10 cellular contexts compared by ENCODE assay signal in genomic region chr15:70281811-70282307, GRCh38.
DNase-seq lines count a peak whose midpoint lies in the region; ATAC-seq and TF ChIP-seq lines count a peak whose summit lies in the region.
"Had no signal": no experiment of that assay in that cellular context is flagged by ENCODE, and none has a peak within 500 bp of the region (broad histone marks: within the 10 kb centered on the region; RNA-seq: fewer than 3 reads in every experiment).

No MANE protein-coding gene starts in this region.

- H3K4me1 Mint-ChIP-seq in stimulated activated effector memory CD8-positive, alpha-beta T cell treated with anti-CD3 and anti-CD28 coated beads, Interleukin-12 subunit alpha, Interleukin-12 subunit beta, amount 100 ng/mL, for 72 hours = peaks cover 12% of the 10 kb centered on the region
- peaks cover 5% of the 10 kb centered on the region for H3K4me1 Mint-ChIP-seq in T-helper 2 cell treated with Interferon-gamma antibody and Interleukin-4, amounts not matched to agents 5 μg/mL and 100 μg/mL, for 36 hours (ENCODE audit: low read depth)

- TF ChIP-seq POLR2A in NB4 (IDR thresholded peaks at IDR 0.05; ENCODE audit: extremely low read depth, insufficient read length) = no peak
- no peak for TF ChIP-seq POLR2A in stomach (IDR thresholded peaks at IDR 0.05)

- intact Hi-C loops in stomach (cut with DNase I; ENCODE audit: low total_unique reads) = no loop called here

- TF ChIP-seq CTCF in NB4 (IDR thresholded peaks at IDR 0.05; ENCODE audit: low read depth, low read length) (no peak), epithelial cell of esophagus (IDR thresholded peaks at IDR 0.05; ENCODE audit: insufficient read depth, low read depth, low read length, missing control alignments) (no peak), stomach (IDR thresholded peaks at IDR 0.05) (no peak)

- no peak overlapping the region for H3K27ac Mint-ChIP-seq in activated naive CD4-positive, alpha-beta T cell treated with anti-CD3 and anti-CD28 coated beads, Interleukin-2, amount 50 U/mL, for 72 hours
- H3K27ac Mint-ChIP-seq in stimulated activated effector memory CD8-positive, alpha-beta T cell treated with anti-CD3 and anti-CD28 coated beads, Interleukin-12 subunit alpha, Interleukin-12 subunit beta, amount 100 ng/mL, for 72 hours = no peak overlapping the region
- H3K27ac Mint-ChIP-seq in T-helper 2 cell treated with Interferon-gamma antibody and Interleukin-4, amounts not matched to agents 5 μg/mL and 100 μg/mL, for 36 hours = no peak overlapping the region
- H3K27ac Mint-ChIP-seq: CD4-positive, alpha-beta T cell had no signal

- ATAC-seq in activated naive CD4-positive, alpha-beta T cell treated with anti-CD3 and anti-CD28 coated beads, Interleukin-2, amount 50 U/mL, for 72 hours = peak; percentile 93 to 98
- ATAC-seq in stimulated activated effector memory CD8-positive, alpha-beta T cell treated with anti-CD3 and anti-CD28 coated beads, Interleukin-12 subunit alpha, Interleukin-12 subunit beta, amount 100 ng/mL, for 72 hours = peak; percentile 97

- TF ChIP-seq EP300 in stomach (IDR thresholded peaks at IDR 0.05) = no peak

- peaks cover 2% of the 10 kb centered on the region for H3K27me3 Mint-ChIP-seq in T-helper 2 cell treated with Interferon-gamma antibody and Interleukin-4, amounts not matched to agents 5 μg/mL and 100 μg/mL, for 36 hours (ENCODE audit: low read depth)
- H3K27me3 Mint-ChIP-seq: CD4-positive, alpha-beta T cell had no signal

- H3K36me3 Mint-ChIP-seq in activated naive CD4-positive, alpha-beta T cell treated with anti-CD3 and anti-CD28 coated beads, Interleukin-2, amount 50 U/mL, for 72 hours = no peaks in the 10 kb centered on the region
- no peaks in the 10 kb centered on the region for H3K36me3 Mint-ChIP-seq in stimulated activated effector memory CD8-positive, alpha-beta T cell treated with anti-CD3 and anti-CD28 coated beads, Interleukin-12 subunit alpha, Interleukin-12 subunit beta, amount 100 ng/mL, for 72 hours
- H3K36me3 Mint-ChIP-seq in T-helper 2 cell treated with Interferon-gamma antibody and Interleukin-4, amounts not matched to agents 5 μg/mL and 100 μg/mL, for 36 hours (ENCODE audit: low read depth) = no peaks in the 10 kb centered on the region

- 45 to 68% (median 60%) methylated on average over 4 of the region's 4 CpGs for WGBS in stomach, 5 donors

- peak in 1 of 2 donors; percentile 50 for DNase-seq in activated naive CD4-positive, alpha-beta T cell treated with anti-CD3 and anti-CD28 coated beads, Interleukin-2, amount 50 U/mL, for 72 hours (ENCODE audit: low spot score in 2 of 2)
- no peak for DNase-seq in activated naive CD4-positive, alpha-beta T cell treated with Interleukin-2 at 50 U/mL for 16 hours
- DNase-seq in NB4 (ENCODE audit: low read depth) = peak; percentile 77
- peak; percentile 46 for DNase-seq in epithelial cell of esophagus (ENCODE audit: low read depth)
- no peak for DNase-seq in stimulated activated effector memory CD8-positive, alpha-beta T cell treated with anti-CD3 and anti-CD28 coated beads, Interleukin-12 subunit alpha, Interleukin-12 subunit beta, amount 100 ng/mL, for 72 hours (ENCODE audit: low spot score in 2 of 2)
- no peak for DNase-seq in stomach
- no peak for DNase-seq in T-helper 2 cell treated with Interferon-gamma antibody and Interleukin-4, amounts not matched to agents 5 μg/mL and 100 μg/mL, for 36 hours (ENCODE audit: low spot score)
- no peak for DNase-seq in GF-D8 (lab: John Stamatoyannopoulos, UW)
- DNase-seq: CD4-positive, alpha-beta T cell; NCI-H2081 had no signal

- H3K4me3 Mint-ChIP-seq in stimulated activated effector memory CD8-positive, alpha-beta T cell treated with anti-CD3 and anti-CD28 coated beads, Interleukin-12 subunit alpha, Interleukin-12 subunit beta, amount 100 ng/mL, for 72 hours = no peak overlapping the region
- no peak overlapping the region for H3K4me3 Mint-ChIP-seq in T-helper 2 cell treated with Interferon-gamma antibody and Interleukin-4, amounts not matched to agents 5 μg/mL and 100 μg/mL, for 36 hours
- H3K4me3 Mint-ChIP-seq: CD4-positive, alpha-beta T cell had no signal

- peaks cover 4 to 5% of the 10 kb centered on the region in 2 donors for H3K9me3 Mint-ChIP-seq in activated naive CD4-positive, alpha-beta T cell treated with anti-CD3 and anti-CD28 coated beads, Interleukin-2, amount 50 U/mL, for 72 hours
- H3K9me3 Mint-ChIP-seq in stimulated activated effector memory CD8-positive, alpha-beta T cell treated with anti-CD3 and anti-CD28 coated beads, Interleukin-12 subunit alpha, Interleukin-12 subunit beta, amount 100 ng/mL, for 72 hours = no peaks in the 10 kb centered on the region
- H3K9me3 Mint-ChIP-seq in T-helper 2 cell treated with Interferon-gamma antibody and Interleukin-4, amounts not matched to agents 5 μg/mL and 100 μg/mL, for 36 hours = no peaks in the 10 kb centered on the region
- H3K9me3 Mint-ChIP-seq: CD4-positive, alpha-beta T cell had no signal

- H3K27ac ChIP-seq in stomach = peak overlapping the region in 1 of 5 donors; percentile 9

- H3K27me3 ChIP-seq in stomach = no peaks in the 10 kb centered on the region

- no peaks in the 10 kb centered on the region for H3K36me3 ChIP-seq in stomach

- H3K4me3 ChIP-seq in NB4 (ENCODE audit: low read depth, low read length) (no peak overlapping the region), epithelial cell of esophagus (ENCODE audit: low read length) (no peak overlapping the region), stomach (no peak overlapping the region)

- no peaks in the 10 kb centered on the region for H3K9me3 ChIP-seq in stomach

- peaks cover 6 to 19% (median 12%) of the 10 kb centered on the region in 4 donors for H3K4me1 ChIP-seq in stomach

Comparison
In these comparisons a context has a peak if more than half of its experiments do, and no peak if none do; other contexts are left out.
1. DNase-seq: peak in NB4 (single experiment) and epithelial cell of esophagus (single experiment); none in activated naive CD4-positive, alpha-beta T cell treated with Interleukin-2 at 50 U/mL for 16 hours (single experiment), stimulated activated effector memory CD8-positive, alpha-beta T cell treated with anti-CD3 and anti-CD28 coated beads, Interleukin-12 subunit alpha, Interleukin-12 subunit beta, amount 100 ng/mL, for 72 hours (0 of 2), stomach (single experiment), T-helper 2 cell treated with Interferon-gamma antibody and Interleukin-4, amounts not matched to agents 5 μg/mL and 100 μg/mL, for 36 hours (single experiment) and GF-D8 (single experiment).